Comparison of ENCODE assay signal across 19 cellular contexts in genomic region chr1:74480068-74480467, GRCh38. TPM values are rescaled to one million over a fixed set of nuclear protein-coding genes. Genes with fewer than 3 reads are reported as not detected.
"Had no signal": no experiment of that assay in that cellular context is flagged by ENCODE, and none has a peak within 500 bp of the region (broad histone marks: within the 10 kb centered on the region; RNA-seq: fewer than 3 reads in every experiment).

No MANE protein-coding gene starts in this region.

- H3K9me3 ChIP-seq: SJCRH30 had no signal

- H3K4me3 ChIP-seq: SJCRH30 had no signal

- ATAC-seq: SK-N-SH treated with all-trans-retinoic acid at 6 μM for 48 hours had no signal

- DNase-seq: KBM-7, MV-4-11, NCI-H1048, NCI-H1105, NCI-H1417, NCI-H1436 treated with DMSO at 0.1 percent for 48 hours, NCI-H1694, NCI-H187 treated with DMSO at 0.1 percent for 48 hours, NCI-H2029 treated with DMSO at 0.1 percent for 48 hours, NCI-H2171 treated with DMSO at 0.1 percent for 48 hours, NCI-H345, NCI-H446 treated with DMSO at 0.1 percent for 48 hours, NCI-H526 treated with DMSO at 0.1 percent for 48 hours, NCI-H774, RPMI8226, SHP77 treated with DMSO at 0.1 percent for 48 hours, SJCRH30 had no signal

- H3K27ac ChIP-seq: SJCRH30 had no signal

- H3K36me3 ChIP-seq: SJCRH30 had no signal

- H3K4me1 ChIP-seq: SJCRH30 had no signal

RNA-seq across cellular contexts. Expression of gene LRRC53, which starts 32.3 kb away (rescaled TPM):
- total RNA-seq: MCF 10A, SJCRH30 had no signal
